ENCODE assay signal across 8 cellular contexts in the genomic region with DNA sequence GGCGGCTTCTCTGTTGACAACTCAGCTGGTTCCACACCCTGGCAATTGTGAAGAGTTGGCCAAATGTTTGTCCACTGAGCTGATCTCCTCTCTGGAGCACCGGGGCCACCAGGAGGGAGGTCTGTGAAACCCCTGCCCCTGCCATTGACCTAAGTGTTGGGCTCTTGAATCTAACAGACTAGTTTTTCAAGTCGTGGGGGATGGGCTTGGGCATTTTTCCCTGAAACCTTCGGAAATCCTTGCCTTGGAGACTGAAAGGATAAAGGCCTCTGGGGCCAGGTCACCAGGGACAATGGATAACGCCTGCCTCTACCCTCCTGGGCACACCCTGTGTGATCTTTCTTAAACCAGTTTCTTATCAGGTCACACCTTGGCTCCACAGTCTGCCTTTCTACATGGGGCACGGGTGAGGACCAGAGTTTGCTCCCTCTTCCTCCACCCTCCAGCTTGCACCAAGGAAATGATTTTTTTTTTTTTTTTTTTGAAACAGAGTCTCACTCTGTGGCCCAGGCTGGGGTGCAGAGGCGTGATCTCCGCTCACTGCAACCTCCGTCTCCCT. TPM values are rescaled to one million over a fixed set of nuclear protein-coding genes. Genes with fewer than 3 reads are reported as not detected.
DNase-seq lines count a peak whose midpoint lies in the region; ATAC-seq and TF ChIP-seq lines count a peak whose summit lies in the region.

No MANE protein-coding gene starts in this region.

- POLR2A ChIA-PET in CD8-positive, alpha-beta T cell (lab: Charles Lee): interaction anchor here (0.6 to 3.8 kb wide), 2 partner anchors 12 to 1089 kb away, joined by 4 to 26 read pairs; a partner anchor contains a TSS

- intact Hi-C loops in CD8-positive, alpha-beta T cell (cut with DNase I, micrococcal nuclease): loop anchor here (1.0 to 5.0 kb wide), 8 partner anchors 11 to 612 kb away; a partner anchor contains a TSS
- intact Hi-C loops in head of caudate nucleus (cut with DNase I): no loop called here

- H3K27ac ChIP-seq in CD8-positive, alpha-beta T cell (ENCODE audit: low read depth, low read length): peak overlapping the region; percentile 78
- H3K27ac ChIP-seq in OCI-LY3 (ENCODE audit: low read length): peak overlapping the region; percentile 69
- peak overlapping the region; percentile 75 for H3K27ac ChIP-seq in osteoblast (ENCODE audit: low read depth, low read length)

- peak overlapping the region; percentile 91 for H3K9ac ChIP-seq in OCI-LY3 (ENCODE audit: low read length)

- peak overlapping the region; percentile 81 for H3K27ac Mint-ChIP-seq in CD8-positive, alpha-beta T cell

- TF ChIP-seq CTCF in CD8-positive, alpha-beta T cell (IDR thresholded peaks at IDR 0.05): no peak
- TF ChIP-seq CTCF in OCI-LY3 (IDR thresholded peaks at IDR 0.05; ENCODE audit: low read depth, low read length): no peak
- no peak for TF ChIP-seq CTCF in epithelial cell of esophagus (IDR thresholded peaks at IDR 0.05; ENCODE audit: insufficient read depth, low read depth, low read length, missing control alignments)
- no peak for TF ChIP-seq CTCF in osteoblast (IDR thresholded peaks at IDR 0.05; ENCODE audit: extremely low read depth, low read depth, low read length)

- peaks cover 15% of the 10 kb centered on the region for H3K36me3 Mint-ChIP-seq in CD8-positive, alpha-beta T cell

- H2AFZ ChIP-seq in OCI-LY3 (ENCODE audit: low read depth, low read length): no peak overlapping the region
- peak overlapping the region; percentile 92 for H2AFZ ChIP-seq in osteoblast (ENCODE audit: low read length)

- H3K4me1 ChIP-seq in CD8-positive, alpha-beta T cell (ENCODE audit: insufficient read depth, low read length): peaks cover 44% of the 10 kb centered on the region
- H3K4me1 ChIP-seq in OCI-LY3 (ENCODE audit: low read length): peaks cover 30% of the 10 kb centered on the region
- H3K4me1 ChIP-seq in osteoblast (ENCODE audit: insufficient read depth, low read length): peaks cover 16% of the 10 kb centered on the region

- H3K36me3 ChIP-seq in CD8-positive, alpha-beta T cell (ENCODE audit: insufficient read depth, low read length): peaks cover 5% of the 10 kb centered on the region
- H3K36me3 ChIP-seq in OCI-LY3 (replicated peaks; ENCODE audit: low read depth, low read length) (peaks cover 28% of the 10 kb centered on the region), osteoblast (ENCODE audit: insufficient read depth, low read length) (peaks cover 14% of the 10 kb centered on the region)

- H3K9me3 ChIP-seq in CD8-positive, alpha-beta T cell (ENCODE audit: low read length): no peaks in the 10 kb centered on the region
- no peaks in the 10 kb centered on the region for H3K9me3 ChIP-seq in OCI-LY3 (ENCODE audit: insufficient read depth, low read length)
- H3K9me3 ChIP-seq in osteoblast (ENCODE audit: low read depth, low read length): no peaks in the 10 kb centered on the region

- no peaks in the 10 kb centered on the region for H3K9me3 Mint-ChIP-seq in CD8-positive, alpha-beta T cell

- H4K20me1 ChIP-seq in OCI-LY3 (ENCODE audit: insufficient read depth, low read length) (peaks cover 4% of the 10 kb centered on the region; the same call in 1 of the 2 replicates), osteoblast (ENCODE audit: insufficient read depth, low read length) (peaks cover 12% of the 10 kb centered on the region)

- ATAC-seq in CD8-positive, alpha-beta T cell: no peak
- no peak for ATAC-seq in GM21717 (IDR thresholded peaks at IDR 0.05; ENCODE audit: unreplicated experiment)
- no peak for ATAC-seq in HG03139 (IDR thresholded peaks at IDR 0.05; ENCODE audit: unreplicated experiment)

- peak overlapping the region; percentile 98 for H3K4me3 ChIP-seq in CD8-positive, alpha-beta T cell (ENCODE audit: low read depth, low read length)
- H3K4me3 ChIP-seq in OCI-LY3 (ENCODE audit: low read length): peak overlapping the region; percentile 82
- H3K4me3 ChIP-seq in epithelial cell of esophagus (ENCODE audit: low read length): peak overlapping the region; percentile 96
- peak overlapping the region; percentile 92 for H3K4me3 ChIP-seq in osteoblast (ENCODE audit: insufficient read depth, low read length)

- H3K4me3 Mint-ChIP-seq in CD8-positive, alpha-beta T cell: peak overlapping the region; percentile 90

- H3K79me2 ChIP-seq in OCI-LY3 (ENCODE audit: low read length) (peaks cover 86% of the 10 kb centered on the region), osteoblast (ENCODE audit: insufficient read depth, low read length) (peaks cover 49% of the 10 kb centered on the region)

- H3K4me2 ChIP-seq in OCI-LY3 (ENCODE audit: low read length): peak overlapping the region; percentile 75
- peak overlapping the region; percentile 80 for H3K4me2 ChIP-seq in osteoblast (ENCODE audit: insufficient read depth, low read length)

- no peak for DNase-seq in CD8-positive, alpha-beta T cell
- DNase-seq in epithelial cell of esophagus (ENCODE audit: low read depth) (no peak), osteoblast (ENCODE audit: insufficient read length, low spot score, missing footprints) (peak; percentile 80), head of caudate nucleus (no peak)
- no peak for DNase-seq in stimulated activated naive CD4-positive, alpha-beta T cell (lab: John Stamatoyannopoulos, UW)

- H3K27me3 ChIP-seq in CD8-positive, alpha-beta T cell (ENCODE audit: insufficient read depth, low read length): no peaks in the 10 kb centered on the region
- no peaks in the 10 kb centered on the region for H3K27me3 ChIP-seq in OCI-LY3 (ENCODE audit: low read depth, low read length)
- no peaks in the 10 kb centered on the region for H3K27me3 ChIP-seq in osteoblast (ENCODE audit: insufficient read depth, low read length)

- H3K4me1 Mint-ChIP-seq in CD8-positive, alpha-beta T cell (ENCODE audit: low read depth): peaks cover 42% of the 10 kb centered on the region

- CTCF ChIA-PET in CD8-positive, alpha-beta T cell (lab: Charles Lee): no interaction called here

- H3K27me3 Mint-ChIP-seq in CD8-positive, alpha-beta T cell (ENCODE audit: low read depth): no peaks in the 10 kb centered on the region

RNA-seq across cellular contexts. Expression of a gene that starts 0.9 kb away (rescaled TPM):
- total RNA-seq in CD8-positive, alpha-beta T cell: 1 to 10 TPM; 7.2 to 7.7 TPM
- 8.3 and 14.8 TPM in 2 replicates for total RNA-seq in osteoblast

RNA-seq across cellular contexts. Expression of a gene that starts 3.7 kb away (rescaled TPM):
- 1 to 10 TPM; 2.6 to 3.4 TPM for total RNA-seq in CD8-positive, alpha-beta T cell
- under 0.01 TPM in 1 of 2 replicates, not detected in the other for total RNA-seq in osteoblast

RNA-seq across cellular contexts. Expression of a gene that starts 13.0 kb away (rescaled TPM):
- total RNA-seq in CD8-positive, alpha-beta T cell: 10 to 100 TPM; 19.3 to 19.9 TPM
- 43.9 and 53.6 TPM in 2 replicates for total RNA-seq in osteoblast

RNA-seq across cellular contexts. Expression of a gene that starts 41.1 kb away (rescaled TPM):
- total RNA-seq in CD8-positive, alpha-beta T cell: 100 to 1,000 TPM; 144 to 153 TPM
- 17.0 and 17.1 TPM in 2 replicates for total RNA-seq in osteoblast
